19 cellular contexts compared by ENCODE assay signal in genomic region chr10:110829721-110830410, GRCh38. TPM values are rescaled to one million over a fixed set of nuclear protein-coding genes. Genes with fewer than 3 reads are reported as not detected.
A peak's percentile ranks its signal among the peaks of the same experiment; 100 is the strongest.
DNase-seq lines count a peak whose midpoint lies in the region; ATAC-seq and TF ChIP-seq lines count a peak whose summit lies in the region.
"Had no signal": no experiment of that assay in that cellular context is flagged by ENCODE, and none has a peak within 500 bp of the region (broad histone marks: within the 10 kb centered on the region; RNA-seq: fewer than 3 reads in every experiment).

No MANE protein-coding gene starts in this region.

- intact Hi-C loops in sigmoid colon (cut with DNase I): loop anchor here (10.0 kb wide), 1 partner anchor 185 kb away; the partner anchor contains the start of gene RBM20

- H3K4me3 ChIP-seq in Peyer's patch: no peak overlapping the region
- no peak overlapping the region for H3K4me3 ChIP-seq in gastroesophageal sphincter
- H3K4me3 ChIP-seq in sigmoid colon: no peak overlapping the region
- H3K4me3 ChIP-seq: BLaER1 treated with 17β-estradiol and CSF1 and Interleukin-3, amounts not matched to agents 10 nM and 100 nM; GM23248; MG63 had no signal

- WGBS in gastroesophageal sphincter (ENCODE audit: low coverage in 1 of 2), 2 donors: 84 to 90% methylated on average over 3 to 5 of the region's 11 CpGs
- 84 to 86% methylated on average over 11 of the region's 11 CpGs for WGBS in sigmoid colon, 2 donors

- peaks cover 0 to 10% (median 0%) of the 10 kb centered on the region in 4 donors for H3K4me1 ChIP-seq in Peyer's patch
- H3K4me1 ChIP-seq in gastroesophageal sphincter: peaks cover 5 to 62% (median 18%) of the 10 kb centered on the region in 3 donors
- H3K4me1 ChIP-seq in sigmoid colon: peaks cover 2 to 68% (median 67%) of the 10 kb centered on the region in 4 donors

- H3K9me3 ChIP-seq in Peyer's patch (no peaks in the 10 kb centered on the region), gastroesophageal sphincter (no peaks in the 10 kb centered on the region), sigmoid colon (no peaks in the 10 kb centered on the region)
- H3K9me3 ChIP-seq: BLaER1 treated with 17β-estradiol and CSF1 and Interleukin-3, amounts not matched to agents 10 nM and 100 nM; MG63 had no signal

- no peak for TF ChIP-seq POLR2A in Peyer's patch (IDR thresholded peaks at IDR 0.05)
- TF ChIP-seq POLR2A in gastroesophageal sphincter (IDR thresholded peaks at IDR 0.05): no peak
- no peak for TF ChIP-seq POLR2A in sigmoid colon (IDR thresholded peaks at IDR 0.05)

- no peaks in the 10 kb centered on the region for H3K9me3 Mint-ChIP-seq in activated CD4-positive, alpha-beta T cell treated with anti-CD3 and anti-CD28 coated beads, Interleukin-2, amount 10 ng/mL, durations not matched to agents 7 days and 5 days

- no peak for DNase-seq in activated CD4-positive, alpha-beta T cell treated with anti-CD3 and anti-CD28 coated beads, Interleukin-2, amount 10 ng/mL, durations not matched to agents 7 days and 5 days
- DNase-seq in activated CD4-positive, alpha-beta T cell treated with anti-CD3 and anti-CD28 coated beads, Interleukin-2, amount 50 U/mL, for 4 hours: no peak
- peak in 2 of 3 donors; percentile 38 to 41 for DNase-seq in Peyer's patch
- peak; percentile 52 for DNase-seq in sigmoid colon
- DNase-seq in UCSD-AML1 (lab: John Stamatoyannopoulos, UW; ENCODE audit: unreplicated experiment): no peak
- DNase-seq: DMS 273 treated with DMSO at 0.1 percent for 48 hours, GM23248, MG63, NCI-H1105 treated with DMSO at 0.1 percent for 48 hours, NCI-H187, NCI-H2171, NCI-H446 treated with DMSO at 0.1 percent for 48 hours, NCI-H748 treated with DMSO at 0.1 percent for 48 hours, SHP77 had no signal

- H3K36me3 Mint-ChIP-seq in activated CD4-positive, alpha-beta T cell treated with anti-CD3 and anti-CD28 coated beads, Interleukin-2, amount 10 ng/mL, durations not matched to agents 7 days and 5 days (ENCODE audit: low read depth): no peaks in the 10 kb centered on the region

- peaks cover 21% of the 10 kb centered on the region for H3K4me1 Mint-ChIP-seq in activated CD4-positive, alpha-beta T cell treated with anti-CD3 and anti-CD28 coated beads, Interleukin-2, amount 10 ng/mL, durations not matched to agents 7 days and 5 days

- H3K36me3 ChIP-seq in Peyer's patch (no peaks in the 10 kb centered on the region), gastroesophageal sphincter (no peaks in the 10 kb centered on the region), sigmoid colon (no peaks in the 10 kb centered on the region)
- H3K36me3 ChIP-seq: BLaER1 treated with 17β-estradiol and CSF1 and Interleukin-3, amounts not matched to agents 10 nM and 100 nM; MG63 had no signal

- H3K4me3 Mint-ChIP-seq in activated CD4-positive, alpha-beta T cell treated with anti-CD3 and anti-CD28 coated beads, Interleukin-2, amount 10 ng/mL, durations not matched to agents 7 days and 5 days: no peak overlapping the region

- POLR2A ChIA-PET in activated CD4-positive, alpha-beta T cell treated with anti-CD3 and anti-CD28 coated beads, Interleukin-2, amount 10 ng/mL, durations not matched to agents 7 days and 5 days (lab: Charles Lee): no interaction called here

- ATAC-seq in gastroesophageal sphincter: no peak
- ATAC-seq in HG02588 (IDR thresholded peaks at IDR 0.05; ENCODE audit: unreplicated experiment): no peak
- ATAC-seq in HG02970 (IDR thresholded peaks at IDR 0.05; ENCODE audit: low FRiP score, unreplicated experiment): no peak

- H3K27me3 ChIP-seq in Peyer's patch (no peaks in the 10 kb centered on the region), gastroesophageal sphincter (no peaks in the 10 kb centered on the region), sigmoid colon (no peaks in the 10 kb centered on the region)
- H3K27me3 ChIP-seq: BLaER1 treated with 17β-estradiol and CSF1 and Interleukin-3, amounts not matched to agents 10 nM and 100 nM; MG63 had no signal

- peak overlapping the region; percentile 13 for H3K27ac Mint-ChIP-seq in activated CD4-positive, alpha-beta T cell treated with anti-CD3 and anti-CD28 coated beads, Interleukin-2, amount 10 ng/mL, durations not matched to agents 7 days and 5 days

- TF ChIP-seq EP300 in gastroesophageal sphincter (IDR thresholded peaks at IDR 0.05) (no peak), sigmoid colon (IDR thresholded peaks at IDR 0.05) (no peak)

- CTCF ChIA-PET in activated CD4-positive, alpha-beta T cell treated with anti-CD3 and anti-CD28 coated beads, Interleukin-2, amount 10 ng/mL, durations not matched to agents 7 days and 5 days (lab: Charles Lee): no interaction called here

- TF ChIP-seq CTCF in Peyer's patch (IDR thresholded peaks at IDR 0.05) (no peak), gastroesophageal sphincter (IDR thresholded peaks at IDR 0.05) (no peak), sigmoid colon (IDR thresholded peaks at IDR 0.05) (no peak)

- no peak overlapping the region for H3K27ac ChIP-seq in Peyer's patch
- H3K27ac ChIP-seq in gastroesophageal sphincter: peak overlapping the region in 3 of 4 donors; percentile 79 to 84 (median 83)
- H3K27ac ChIP-seq in sigmoid colon: peak overlapping the region; percentile 77 to 90 (median 85)
- H3K27ac ChIP-seq: 22Rv1; BLaER1 treated with 17β-estradiol and CSF1 and Interleukin-3, amounts not matched to agents 10 nM and 100 nM; GM23248 had no signal

- peaks cover 2% of the 10 kb centered on the region for H3K27me3 Mint-ChIP-seq in activated CD4-positive, alpha-beta T cell treated with anti-CD3 and anti-CD28 coated beads, Interleukin-2, amount 10 ng/mL, durations not matched to agents 7 days and 5 days

RNA-seq across cellular contexts. Expression of gene PDCD4, which starts 41.9 kb away (rescaled TPM):
- 10 to 100 TPM; 63.8 to 81.0 TPM for total RNA-seq in activated CD4-positive, alpha-beta T cell treated with anti-CD3 and anti-CD28 coated beads, Interleukin-2, amount 10 ng/mL, durations not matched to agents 7 days and 5 days
- total RNA-seq in Peyer's patch (100 to 1,000 TPM; 301 to 538 (median 330) TPM), gastroesophageal sphincter (10 to 100 TPM; 69.1 to 74.6 (median 72.2) TPM), sigmoid colon (100 to 1,000 TPM in 3 of 4 donors, 10 to 100 TPM in 1; 64.3 to 140 (median 127) TPM)
- 100 to 1,000 TPM; 179 to 327 (median 236) TPM for polyA plus RNA-seq in sigmoid colon

Comparison
In these comparisons a context has a peak if more than half of its experiments do, and no peak if none do; other contexts are left out.
1. DNase-seq: peak in Peyer's patch (2 of 3) and sigmoid colon (single experiment); none in activated CD4-positive, alpha-beta T cell treated with anti-CD3 and anti-CD28 coated beads, Interleukin-2, amount 10 ng/mL, durations not matched to agents 7 days and 5 days (single experiment), activated CD4-positive, alpha-beta T cell treated with anti-CD3 and anti-CD28 coated beads, Interleukin-2, amount 50 U/mL, for 4 hours (0 of 2) and UCSD-AML1 (single experiment).
2. H3K27ac ChIP-seq: peak in gastroesophageal sphincter (3 of 4) and sigmoid colon (4 of 4); none in Peyer's patch (0 of 4).